Comparison of ENCODE assay signal across 20 cellular contexts in genomic region chr12:117821480-117822175, GRCh38.
"Had no signal": no experiment of that assay in that cellular context is flagged by ENCODE, and none has a peak within 500 bp of the region (broad histone marks: within the 10 kb centered on the region; RNA-seq: fewer than 3 reads in every experiment).

No MANE protein-coding gene starts in this region.

- DNase-seq: effector memory CD8-positive, alpha-beta T cell; hypothalamus; immature natural killer cell; islet precursor cell; kidney glomerular epithelial cell; left ventricle myocardium superior; lower lobe of right lung; natural killer cell; pancreas; right lobe of liver; small intestine; stimulated activated CD4-positive, alpha-beta T cell treated with anti-CD3 and anti-CD28 coated beads, Interleukin-15, amount 100 ng/mL, for 24 hours; stimulated activated CD4-positive, alpha-beta T cell treated with anti-CD3 and anti-CD28 coated beads, Interleukin-2, amount 100 ng/mL, for 48 hours; stimulated activated naive B cell treated with anti-CD40 and anti-IgM and Interleukin-4, amounts not matched to agents 10 μg/mL and 1 μg/mL and 100 μg/mL, for 72 hours had no signal

- H3K36me3 ChIP-seq: lower lobe of right lung, neutrophil, pancreas, right lobe of liver, thoracic aorta, tibial nerve, vagina had no signal

- H3K4me1 ChIP-seq: lower lobe of right lung, pancreas, right lobe of liver, tibial nerve, vagina had no signal

- FAIRE-seq: frontal cortex, pancreas, small intestine had no signal

- H3K27ac ChIP-seq: coronary artery, lower lobe of right lung, neutrophil, pancreas, right lobe of liver, thoracic aorta, tibial nerve, vagina had no signal

- H3K9me3 ChIP-seq: lower lobe of right lung, neutrophil, pancreas, right lobe of liver, thoracic aorta, vagina had no signal

- H3K27me3 ChIP-seq: neutrophil, pancreas, right lobe of liver, tibial nerve, vagina had no signal

- H3K4me3 ChIP-seq: coronary artery, lower lobe of right lung, pancreas, right lobe of liver, thoracic aorta, tibial nerve, vagina had no signal
